Comparison of ENCODE assay signal across 1 cellular context in genomic region chr1:159936284-159936904, GRCh38.
A peak's percentile ranks its signal among the peaks of the same experiment; 100 is the strongest.
TF ChIP-seq lines count a peak whose summit lies in the region.

No MANE protein-coding gene starts in this region.

TF ChIP-seq in HepG2, 621 proteins besides CTCF, POLR2A, EP300 and RAD21 (continued from another document and continues in another):
- TF ChIP-seq MAFF (IDR thresholded peaks at IDR 0.05; ENCODE audit: low read depth, low read length): no peak
- TF ChIP-seq ZNF160 (CRISPR knock-in tag; IDR thresholded peaks at IDR 0.05): no peak
- TF ChIP-seq PAXIP1 (CRISPR knock-in tag; conservative IDR thresholded peaks at IDR 0.05): no peak
- no peak for TF ChIP-seq TRIM22 (IDR thresholded peaks at IDR 0.05)
- no peak for TF ChIP-seq ZBTB10 (CRISPR knock-in tag; IDR thresholded peaks at IDR 0.05; ENCODE audit: borderline replicate concordance)
- TF ChIP-seq KLF13 (CRISPR knock-in tag; IDR thresholded peaks at IDR 0.05): 0 out of 2 replicates have a peak, but pooled peaks have one; percentile 50
- TF ChIP-seq NCOA5 (CRISPR knock-in tag; IDR thresholded peaks at IDR 0.05): no peak
- TF ChIP-seq FOXK1 (CRISPR knock-in tag; IDR thresholded peaks at IDR 0.05; ENCODE audit: borderline replicate concordance, low read depth): no peak
- TF ChIP-seq GATAD2A (CRISPR knock-in tag; IDR thresholded peaks at IDR 0.05): no peak
- no peak for TF ChIP-seq SMAD1 (CRISPR knock-in tag; IDR thresholded peaks at IDR 0.05; ENCODE audit: borderline replicate concordance, low read depth)
- TF ChIP-seq ZNF572 (CRISPR knock-in tag; IDR thresholded peaks at IDR 0.05): no peak
- TF ChIP-seq KDM1A (CRISPR knock-in tag; IDR thresholded peaks at IDR 0.05): no peak
- no peak for TF ChIP-seq REPIN1 (CRISPR knock-in tag; IDR thresholded peaks at IDR 0.05; ENCODE audit: borderline replicate concordance, low read depth)
- no peak for TF ChIP-seq ZBTB38 (CRISPR knock-in tag; IDR thresholded peaks at IDR 0.05)
- TF ChIP-seq ZNF687 (CRISPR knock-in tag; IDR thresholded peaks at IDR 0.05): peak; percentile 41
- no peak for TF ChIP-seq NFIC (IDR thresholded peaks at IDR 0.05; ENCODE audit: low read length)
- no peak for TF ChIP-seq NCOR1 (IDR thresholded peaks at IDR 0.05; ENCODE audit: borderline replicate concordance, low read length)
- TF ChIP-seq HDAC2 (CRISPR knock-in tag; IDR thresholded peaks at IDR 0.05): no peak
- no peak for TF ChIP-seq KLF12 (CRISPR knock-in tag; IDR thresholded peaks at IDR 0.05; ENCODE audit: borderline replicate concordance)
- no peak for TF ChIP-seq TRIM24 (CRISPR knock-in tag; IDR thresholded peaks at IDR 0.05)
- TF ChIP-seq ZZZ3 (CRISPR knock-in tag; IDR thresholded peaks at IDR 0.05; ENCODE audit: borderline replicate concordance): no peak
- TF ChIP-seq ZNF503 (CRISPR knock-in tag; IDR thresholded peaks at IDR 0.05): no peak
- no peak for TF ChIP-seq ZSCAN30 (CRISPR knock-in tag; IDR thresholded peaks at IDR 0.05)
- TF ChIP-seq ZSCAN5A (CRISPR knock-in tag; IDR thresholded peaks at IDR 0.05; ENCODE audit: borderline replicate concordance): no peak
- no peak for TF ChIP-seq ZBTB43 (CRISPR knock-in tag; conservative IDR thresholded peaks at IDR 0.05)
- TF ChIP-seq PATZ1 (CRISPR knock-in tag; IDR thresholded peaks at IDR 0.05): no peak
- no peak for TF ChIP-seq ZXDC (CRISPR knock-in tag; IDR thresholded peaks at IDR 0.05)
- peak; percentile 85 for TF ChIP-seq PTBP1 (IDR thresholded peaks at IDR 0.05; ENCODE audit: low read depth, low read length, poor library complexity, severe bottlenecking)
- no peak for TF ChIP-seq MAF1 (CRISPR knock-in tag; IDR thresholded peaks at IDR 0.05; ENCODE audit: borderline replicate concordance)
- no peak for TF ChIP-seq SMAD9 (CRISPR knock-in tag; IDR thresholded peaks at IDR 0.05)
- no peak for TF ChIP-seq MED8 (CRISPR knock-in tag; IDR thresholded peaks at IDR 0.05; ENCODE audit: insufficient replicate concordance)
- no peak for TF ChIP-seq HMG20B (CRISPR knock-in tag; conservative IDR thresholded peaks at IDR 0.05)
- no peak for TF ChIP-seq ZNF124 (CRISPR knock-in tag; IDR thresholded peaks at IDR 0.05)
- TF ChIP-seq ZC3H13 (CRISPR knock-in tag; IDR thresholded peaks at IDR 0.05): no peak
- no peak for TF ChIP-seq NBN (conservative IDR thresholded peaks at IDR 0.05)
- TF ChIP-seq AKAP8 (CRISPR knock-in tag; IDR thresholded peaks at IDR 0.05): no peak
